1 cellular context compared by ENCODE assay signal in the genomic region with DNA sequence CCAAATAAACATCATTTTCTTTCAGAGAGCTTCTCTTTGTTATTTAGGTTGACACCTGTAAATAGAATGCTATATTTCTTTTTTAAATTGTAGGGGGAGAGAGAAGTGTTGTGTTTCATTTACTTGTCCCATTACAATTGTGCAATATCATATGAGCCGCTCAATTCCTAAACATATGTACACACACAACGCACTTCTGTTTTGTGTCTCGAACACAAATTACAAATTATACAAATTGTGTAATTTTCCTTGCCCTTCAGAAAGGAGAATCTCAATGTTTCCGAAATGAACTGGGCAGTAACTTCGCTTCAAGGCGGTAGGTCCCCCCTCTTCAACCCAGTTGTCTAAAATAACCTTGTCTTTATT.
TF ChIP-seq lines count a peak whose summit lies in the region.

No MANE protein-coding gene starts in this region.

TF ChIP-seq in K562, 482 proteins besides CTCF, POLR2A, EP300 and RAD21:
- TF ChIP-seq NEUROD1 (IDR thresholded peaks at IDR 0.05; ENCODE audit: borderline replicate concordance, low read depth, low read length, partially characterized antibody) (no peak), MIER1 (IDR thresholded peaks at IDR 0.05; ENCODE audit: low read depth) (0 out of 2 replicates have a peak, but pooled peaks have one; percentile 2), HNRNPLL (IDR thresholded peaks at IDR 0.05; ENCODE audit: low read depth, low read length, poor library complexity, severe bottlenecking) (no peak), CBX3 (IDR thresholded peaks at IDR 0.05; ENCODE audit: borderline replicate concordance in 1 of 2, low read length in 2 of 2) (0 out of 3 replicates have a peak, but pooled peaks of 1 of the 2 experiments have one; percentile 2), CEBPB (tag; IDR thresholded peaks at IDR 0.05) (peak; percentile 94), ATF7 (IDR thresholded peaks at IDR 0.05) (no peak), ID3 (CRISPR knock-in tag; IDR thresholded peaks at IDR 0.05) (0 out of 2 replicates have a peak, but pooled peaks have one; percentile 43), ID3 (tag; IDR thresholded peaks at IDR 0.05) (no peak), CEBPG (CRISPR knock-in tag; IDR thresholded peaks at IDR 0.05) (no peak), CEBPG (tag; conservative IDR thresholded peaks at IDR 0.05 in 1 of 2, IDR thresholded peaks at IDR 0.05 in 1 of 2) (peak; percentile 82 to 88), ZKSCAN1 (IDR thresholded peaks at IDR 0.05; ENCODE audit: low read depth, low read length) (0 out of 2 replicates have a peak, but pooled peaks have one; percentile 8), PRDM10 (IDR thresholded peaks at IDR 0.05; ENCODE audit: partially characterized antibody) (peak; percentile 56), NR2C2 (CRISPR knock-in tag; IDR thresholded peaks at IDR 0.05) (no peak), NR2C2 (tag; IDR thresholded peaks at IDR 0.05) (0 out of 2 replicates have a peak, but pooled peaks have one; percentile 9)
- TF ChIP-seq, protein P1, sequence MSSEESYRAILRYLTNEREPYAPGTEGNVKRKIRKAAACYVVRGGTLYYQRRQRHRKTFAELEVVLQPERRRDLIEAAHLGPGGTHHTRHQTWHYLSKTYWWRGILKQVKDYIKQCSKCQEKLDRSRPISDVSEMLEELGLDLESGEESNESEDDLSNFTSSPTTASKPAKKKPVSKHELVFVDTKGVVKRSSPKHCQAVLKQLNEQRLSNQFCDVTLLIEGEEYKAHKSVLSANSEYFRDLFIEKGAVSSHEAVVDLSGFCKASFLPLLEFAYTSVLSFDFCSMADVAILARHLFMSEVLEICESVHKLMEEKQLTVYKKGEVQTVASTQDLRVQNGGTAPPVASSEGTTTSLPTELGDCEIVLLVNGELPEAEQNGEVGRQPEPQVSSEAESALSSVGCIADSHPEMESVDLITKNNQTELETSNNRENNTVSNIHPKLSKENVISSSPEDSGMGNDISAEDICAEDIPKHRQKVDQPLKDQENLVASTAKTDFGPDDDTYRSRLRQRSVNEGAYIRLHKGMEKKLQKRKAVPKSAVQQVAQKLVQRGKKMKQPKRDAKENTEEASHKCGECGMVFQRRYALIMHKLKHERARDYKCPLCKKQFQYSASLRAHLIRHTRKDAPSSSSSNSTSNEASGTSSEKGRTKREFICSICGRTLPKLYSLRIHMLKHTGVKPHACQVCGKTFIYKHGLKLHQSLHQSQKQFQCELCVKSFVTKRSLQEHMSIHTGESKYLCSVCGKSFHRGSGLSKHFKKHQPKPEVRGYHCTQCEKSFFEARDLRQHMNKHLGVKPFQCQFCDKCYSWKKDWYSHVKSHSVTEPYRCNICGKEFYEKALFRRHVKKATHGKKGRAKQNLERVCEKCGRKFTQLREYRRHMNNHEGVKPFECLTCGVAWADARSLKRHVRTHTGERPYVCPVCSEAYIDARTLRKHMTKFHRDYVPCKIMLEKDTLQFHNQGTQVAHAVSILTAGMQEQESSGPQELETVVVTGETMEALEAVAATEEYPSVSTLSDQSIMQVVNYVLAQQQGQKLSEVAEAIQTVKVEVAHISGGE (CRISPR knock-in tag; IDR thresholded peaks at IDR 0.05): peak in 1 of 3 experiments; percentile 10; a peak in 1 of 6 replicates
